ENCODE assay signal across 34 cellular contexts in genomic region chr3:118067439-118067838, GRCh38.
"Had no signal": no experiment of that assay in that cellular context is flagged by ENCODE, and none has a peak within 500 bp of the region (broad histone marks: within the 10 kb centered on the region; RNA-seq: fewer than 3 reads in every experiment).

No MANE protein-coding gene starts in this region.

- DNase-seq: Karpas-422, Kasumi-1, MG63, MM.1S, NCI-H1048, NCI-H1092, NCI-H1092 treated with DMSO at 0.1 percent for 48 hours, NCI-H1105, NCI-H1105 treated with DMSO at 0.1 percent for 48 hours, NCI-H1417, NCI-H1417 treated with DMSO at 0.1 percent for 48 hours, NCI-H1436, NCI-H1436 treated with DMSO at 0.1 percent for 48 hours, NCI-H146, NCI-H1694, NCI-H1694 treated with DMSO at 0.1 percent for 48 hours, NCI-H187, NCI-H187 treated with DMSO at 0.1 percent for 48 hours, NCI-H1930, NCI-H2029, NCI-H2029 treated with DMSO at 0.1 percent for 48 hours, NCI-H2081, NCI-H2081 treated with DMSO at 0.1 percent for 48 hours, NCI-H2107, NCI-H2171, NCI-H2171 treated with DMSO at 0.1 percent for 48 hours, NCI-H2227 treated with DMSO at 0.1 percent for 48 hours, NCI-H226, NCI-H345, NCI-H446, NCI-H446 treated with DMSO at 0.1 percent for 48 hours, NCI-H510A, NCI-H510A treated with DMSO at 0.1 percent for 48 hours, NCI-H524 had no signal

- H3K4me3 ChIP-seq: MG63 had no signal

- H3K27me3 ChIP-seq: MG63 had no signal

- H3K9me3 ChIP-seq: MG63 had no signal

- H3K36me3 ChIP-seq: MG63 had no signal
